17 cellular contexts compared by ENCODE assay signal in genomic region chr15:81043568-81044301, GRCh38. TPM values are rescaled to one million over a fixed set of nuclear protein-coding genes. Genes with fewer than 3 reads are reported as not detected.
DNase-seq lines count a peak whose midpoint lies in the region; ATAC-seq, FAIRE-seq and TF ChIP-seq lines count a peak whose summit lies in the region.
"Had no signal": no experiment of that assay in that cellular context is flagged by ENCODE, and none has a peak within 500 bp of the region (broad histone marks: within the 10 kb centered on the region; RNA-seq: fewer than 3 reads in every experiment).

No MANE protein-coding gene starts in this region.

- POLR2A ChIA-PET in GM12878 (lab: Charles Lee): no interaction called here
- POLR2A ChIA-PET in MCF 10A (lab: Yijun Ruan, JAX): interaction anchor here (0.6 kb wide), 1 partner anchor 70 kb away, joined by 3 read pairs; no protein-coding TSS in a partner anchor

- CTCF ChIA-PET in GM12878 (lab: Yijun Ruan, JAX): no interaction called here
- CTCF ChIA-PET in MCF 10A (lab: Yijun Ruan, JAX): interaction anchor here (0.9 kb wide), 1 partner anchor 222 kb away, joined by 5 read pairs; no protein-coding TSS in a partner anchor

- peaks cover 8% of the 10 kb centered on the region for H3K4me1 Mint-ChIP-seq in MCF 10A (ENCODE audit: insufficient read depth, unreplicated experiment)

- no peak for TF ChIP-seq RAD21 in GM12878 (IDR thresholded peaks at IDR 0.05; ENCODE audit: insufficient read depth, low read depth, low read length)

- H3K27ac Mint-ChIP-seq in MCF 10A (ENCODE audit: low read depth, unreplicated experiment): no peak overlapping the region
- H3K27ac Mint-ChIP-seq: CD8-positive, alpha-beta memory T cell had no signal

- H3K4me3 ChIP-seq in Loucy (ENCODE audit: low read length, poor library complexity, severe bottlenecking) (no peak overlapping the region), GM12878 (no peak overlapping the region)
- H3K4me3 ChIP-seq: A549, GM23248 had no signal

- ATAC-seq in GM18868 (IDR thresholded peaks at IDR 0.05; ENCODE audit: unreplicated experiment) (peak; percentile 56), GM12878 (peak; percentile 72), GM18873 (IDR thresholded peaks at IDR 0.05; ENCODE audit: low FRiP score, unreplicated experiment) (no peak)
- ATAC-seq: A549, HCT116 had no signal

- no peak overlapping the region for H3K4me3 Mint-ChIP-seq in MCF 10A (ENCODE audit: unreplicated experiment)
- H3K4me3 Mint-ChIP-seq: CD14-positive monocyte; CD8-positive, alpha-beta memory T cell had no signal

- TF ChIP-seq POLR2A in GM12878 (IDR thresholded peaks at IDR 0.05; ENCODE audit: low read depth, low read length): no peak

- H3K36me3 ChIP-seq in Loucy (ENCODE audit: insufficient read depth, low read length) (no peaks in the 10 kb centered on the region), GM12878 (ENCODE audit: control insufficient read depth in 2 of 2, insufficient read depth in 2 of 2, low read length in 1 of 2) (no peaks in the 10 kb centered on the region)

- no peaks in the 10 kb centered on the region for H3K27me3 Mint-ChIP-seq in MCF 10A (ENCODE audit: insufficient read depth, unreplicated experiment)

- H3K4me1 ChIP-seq in Loucy (ENCODE audit: insufficient read depth, low read length, poor library complexity, severe bottlenecking): peaks cover 30% of the 10 kb centered on the region
- peaks cover 10% of the 10 kb centered on the region for H3K4me1 ChIP-seq in GM12878 (ENCODE audit: control insufficient read depth, insufficient read depth, low read length)
- H3K4me1 ChIP-seq: A549 had no signal

- TF ChIP-seq EP300 in GM12878 (IDR thresholded peaks at IDR 0.05; ENCODE audit: borderline replicate concordance in 1 of 2, control insufficient read depth in 1 of 2, low read depth in 2 of 2, low read length in 2 of 2): no peak

- no peaks in the 10 kb centered on the region for H3K36me3 Mint-ChIP-seq in MCF 10A (ENCODE audit: insufficient read depth, unreplicated experiment)
- H3K36me3 Mint-ChIP-seq: CD14-positive monocyte; CD8-positive, alpha-beta memory T cell had no signal

- H3K9ac ChIP-seq in Loucy (ENCODE audit: low read depth, low read length, poor library complexity, severe bottlenecking) (no peak overlapping the region), GM12878 (ENCODE audit: control insufficient read depth, insufficient read depth, low read length) (no peak overlapping the region)
- H3K9ac ChIP-seq: GM23248 had no signal

- RAD21 ChIA-PET in GM12878 (lab: Charles Lee; ENCODE audit: unreplicated experiment): no interaction called here

- H2AFZ ChIP-seq in Loucy (ENCODE audit: low read length): peak overlapping the region; percentile 36; the same call in 1 of the 2 replicates
- H2AFZ ChIP-seq in GM12878 (ENCODE audit: control insufficient read depth, low read depth, low read length): no peak overlapping the region
- H2AFZ ChIP-seq: GM23248 had no signal

- no peak overlapping the region for H3K4me2 ChIP-seq in Loucy (ENCODE audit: low read depth, low read length, poor library complexity, severe bottlenecking)
- H3K4me2 ChIP-seq in GM12878 (ENCODE audit: control insufficient read depth, insufficient read depth): no peak overlapping the region
- H3K4me2 ChIP-seq: A549 had no signal

- BruUV-seq in GM12878 (replicated peaks; lab: Mats Ljungman, UMichigan): no TSS peak
- no TSS peak for BruUV-seq in MCF 10A (replicated peaks; lab: Mats Ljungman, UMichigan)

- H3F3A ChIP-seq in Loucy (ENCODE audit: low read depth): peaks cover 3% of the 10 kb centered on the region; the same call in 1 of the 2 replicates

- no peak overlapping the region for H3K27ac ChIP-seq in GM12878 (ENCODE audit: control insufficient read depth, insufficient read depth)
- H3K27ac ChIP-seq: A549, GM23248 had no signal

- H3K27me3 ChIP-seq in Loucy (ENCODE audit: insufficient read depth, low read length, poor library complexity, severe bottlenecking): no peaks in the 10 kb centered on the region
- H3K27me3 ChIP-seq in GM12878 (replicated peaks in 1 of 2; ENCODE audit: control insufficient read depth in 2 of 2, insufficient read depth in 2 of 2, low read length in 1 of 2): no peaks in the 10 kb centered on the region

- intact Hi-C loops in GM12878 (cut with micrococcal nuclease; ENCODE audit: unreplicated experiment): loop anchor here (2.0 kb wide), 1 partner anchor 21 kb away; no protein-coding TSS in a partner anchor
- intact Hi-C loops in MCF 10A (cut with micrococcal nuclease): no loop called here

- H3K79me2 ChIP-seq in Loucy (ENCODE audit: insufficient read depth, low read length) (no peaks in the 10 kb centered on the region), GM12878 (ENCODE audit: control insufficient read depth, insufficient read depth, low read length) (no peaks in the 10 kb centered on the region)

- no peak for DNase-seq in GM12878 (ENCODE audit: low read depth, low spot score)
- no peak for DNase-seq in MCF 10A (ENCODE audit: unreplicated experiment)
- no peak for DNase-seq in AG08395 (ENCODE audit: low spot score)
- DNase-seq in NCI-H1048 (lab: John Stamatoyannopoulos, UW): no peak
- DNase-seq: CD8-positive, alpha-beta memory T cell; DMS53; GF-D8; GM23248; IMR-90; KG1 had no signal

- FAIRE-seq in GM12878 (lab: Jason Lieb, UNC): no peak
- FAIRE-seq: A549, H54 had no signal

- SMC1A ChIA-PET in GM12878 (lab: Charles Lee; ENCODE audit: uncharacterized antibody, unreplicated experiment): interaction anchor here (1.2 kb wide), 1 partner anchor 35 kb away, joined by 3 read pairs; no protein-coding TSS in a partner anchor

- TF ChIP-seq CTCF in Loucy (conservative IDR thresholded peaks at IDR 0.05; ENCODE audit: low read length): no peak
- TF ChIP-seq CTCF in GM12878 (IDR thresholded peaks at IDR 0.05 in 2 of 3, conservative IDR thresholded peaks at IDR 0.05 in 1 of 3; ENCODE audit: control insufficient read depth in 2 of 3, extremely low read depth in 1 of 3, insufficient read depth in 1 of 3, low read depth in 3 of 3, low read length in 3 of 3): no peak
- no peak for TF ChIP-seq CTCF in MCF 10A (IDR thresholded peaks at IDR 0.05; ENCODE audit: unreplicated experiment)

- no peaks in the 10 kb centered on the region for H3K9me2 ChIP-seq in Loucy (replicated peaks; ENCODE audit: low read depth, low read length)

- in situ Hi-C loops in GM12878 (cut with MboI): no loop called here

- H3K9me3 ChIP-seq in Loucy (ENCODE audit: insufficient read depth, low read depth, low read length) (no peaks in the 10 kb centered on the region), GM12878 (replicated peaks; ENCODE audit: control insufficient read depth, insufficient read depth, low read length) (no peaks in the 10 kb centered on the region; the same call in 1 of the 3 replicates)
- H3K9me3 ChIP-seq: A549 had no signal

- WGBS in GM12878 (ENCODE audit: insufficient coverage, insufficient replicate concordance, low lambda C conversion rate, missing lambda C conversion rate): 0% methylated on average over 1 of the region's 1 CpG

- H3K9me3 Mint-ChIP-seq in MCF 10A (ENCODE audit: unreplicated experiment): no peaks in the 10 kb centered on the region
- H3K9me3 Mint-ChIP-seq: CD8-positive, alpha-beta memory T cell had no signal

- H4K20me1 ChIP-seq in Loucy (ENCODE audit: insufficient read depth, low read length, poor library complexity, severe bottlenecking): no peaks in the 10 kb centered on the region
- no peaks in the 10 kb centered on the region for H4K20me1 ChIP-seq in GM12878 (ENCODE audit: control insufficient read depth, insufficient read depth)

TF ChIP-seq in GM12878, 131 proteins besides CTCF, POLR2A, EP300 and RAD21:
- no peak for TF ChIP-seq EED (IDR thresholded peaks at IDR 0.05; ENCODE audit: low read depth)
- TF ChIP-seq RUNX3 (IDR thresholded peaks at IDR 0.05; ENCODE audit: low read length): 0 out of 2 replicates have a peak, but pooled peaks have one; percentile 30
- TF ChIP-seq JUNB (IDR thresholded peaks at IDR 0.05): no peak

RNA-seq across cellular contexts. Expression of gene TLNRD1, which starts 43.0 kb away (rescaled TPM):
- 14.0 and 16.6 TPM in 2 replicates for total RNA-seq in GM12878 (2013; cell fraction: nucleolus; rRNA removed)
- total RNA-seq in GM12878 (2014; rRNA removed) (19.9 and 25.5 TPM in 2 replicates), GM12878 (2014; rRNA removed; fragmentation: Illumina TruSeq; extraction: Trizol) (6.0 and 6.5 TPM in 2 replicates), GM12878 (2021) (40.5 and 44.8 TPM in 2 replicates), MCF 10A (2022) (17.1 and 18.3 TPM in 2 replicates)
- 2.6 TPM for polyA plus RNA-seq in GM12878 (2011; ENCODE audit: low read depth)
- polyA plus RNA-seq in GM12878 (2011; rRNA removed) (8.4 and 11.6 TPM in 2 replicates), GM12878 (2014; fragmentation: Illumina TruSeq; extraction: Trizol) (4.8 and 6.6 TPM in 2 replicates), GM12878 (2014; fragmentation: Nextera tagmentation; extraction: Ambion mirVana) (1 to 10 TPM; 2.5 to 5.7 TPM), GM12878 (2014; rRNA removed) (26.7 and 31.5 TPM in 2 replicates), GM12878 (2016; fragmentation: Nextera tagmentation; extraction: Ambion mirVana) (10 to 100 TPM in 1 of 2 experiments, 1 to 10 TPM in 1; 5.4 to 12.5 TPM)
- polyA plus RNA-seq in GM12878 (2011; cell fraction: cytosol; rRNA removed): 13.2 and 24.3 TPM in 2 replicates
- 13.6 and 19.0 TPM in 2 replicates for polyA plus RNA-seq in GM12878 (2011; cell fraction: nucleus; rRNA removed)
- 8.4 and 9.0 TPM in 2 replicates for polyA plus RNA-seq in GM12878 (2012)
- 4.8 and 6.6 TPM in 2 replicates for polyA minus RNA-seq in GM12878 (2011; rRNA and poly(A)+ RNA removed)
- polyA minus RNA-seq in GM12878 (2011; cell fraction: cytosol; rRNA and poly(A)+ RNA removed): 12.8 and 13.8 TPM in 2 replicates
- 16.1 and 29.3 TPM in 2 replicates for polyA minus RNA-seq in GM12878 (2011; cell fraction: nucleus; rRNA and poly(A)+ RNA removed)

RNA-seq across cellular contexts. Expression of gene MESD, which starts 54.1 kb away (rescaled TPM):
- total RNA-seq in GM12878 (2013; cell fraction: nucleolus; rRNA removed): 34.4 and 36.8 TPM in 2 replicates
- 21.8 and 22.7 TPM in 2 replicates for total RNA-seq in GM12878 (2014; rRNA removed)
- total RNA-seq in GM12878 (2014; rRNA removed; fragmentation: Illumina TruSeq; extraction: Trizol): 25.2 and 27.5 TPM in 2 replicates
- total RNA-seq in GM12878 (2021): 19.2 and 24.1 TPM in 2 replicates
- polyA plus RNA-seq in GM12878 (2011; ENCODE audit: low read depth): 10.7 TPM
- polyA plus RNA-seq in GM12878 (2011; rRNA removed): 11.2 and 15.4 TPM in 2 replicates
- 8.8 and 9.4 TPM in 2 replicates for polyA plus RNA-seq in GM12878 (2011; cell fraction: cytosol; rRNA removed)
- polyA plus RNA-seq in GM12878 (2011; cell fraction: nucleus; rRNA removed): 9.4 and 11.4 TPM in 2 replicates
- polyA plus RNA-seq in GM12878 (2012): 14.4 and 14.7 TPM in 2 replicates
- 24.7 and 25.7 TPM in 2 replicates for polyA plus RNA-seq in GM12878 (2014; fragmentation: Illumina TruSeq; extraction: Trizol)
- 10 to 100 TPM; 10.2 to 16.7 TPM for polyA plus RNA-seq in GM12878 (2014; fragmentation: Nextera tagmentation; extraction: Ambion mirVana)
- 16.5 and 16.7 TPM in 2 replicates for polyA plus RNA-seq in GM12878 (2014; rRNA removed)
- polyA plus RNA-seq in GM12878 (2016; fragmentation: Nextera tagmentation; extraction: Ambion mirVana): 10 to 100 TPM; 39.0 to 39.8 TPM
- 8.0 and 9.7 TPM in 2 replicates for polyA minus RNA-seq in GM12878 (2011; rRNA and poly(A)+ RNA removed)
- polyA minus RNA-seq in GM12878 (2011; cell fraction: cytosol; rRNA and poly(A)+ RNA removed): 3.6 and 5.9 TPM in 2 replicates
- polyA minus RNA-seq in GM12878 (2011; cell fraction: nucleus; rRNA and poly(A)+ RNA removed): 7.3 and 9.2 TPM in 2 replicates
- 29.7 and 30.2 TPM in 2 replicates for total RNA-seq in MCF 10A (2022)
